12 cellular contexts compared by ENCODE assay signal in genomic region chr11:10122337-10123197, GRCh38.
DNase-seq lines count a peak whose midpoint lies in the region; ATAC-seq and TF ChIP-seq lines count a peak whose summit lies in the region.
"Had no signal": no experiment of that assay in that cellular context is flagged by ENCODE, and none has a peak within 500 bp of the region (broad histone marks: within the 10 kb centered on the region; RNA-seq: fewer than 3 reads in every experiment).

No MANE protein-coding gene starts in this region.

- TF ChIP-seq CTCF in Calu3 (IDR thresholded peaks at IDR 0.05; ENCODE audit: unreplicated experiment) = no peak
- no peak for TF ChIP-seq CTCF in cardiac fibroblast (IDR thresholded peaks at IDR 0.05; ENCODE audit: low read depth, low read length)

- intact Hi-C loops in Calu3 (cut with micrococcal nuclease; ENCODE audit: unreplicated experiment) = no loop called here

- no peaks in the 10 kb centered on the region for H3K9me3 Mint-ChIP-seq in Calu3 (ENCODE audit: low read depth, unreplicated experiment)
- H3K9me3 Mint-ChIP-seq in effector memory CD8-positive, alpha-beta T cell = no peaks in the 10 kb centered on the region

- TF ChIP-seq EP300 in Ishikawa (IDR thresholded peaks at IDR 0.05; ENCODE audit: borderline replicate concordance) = no peak

- H3K27ac Mint-ChIP-seq in Calu3 (ENCODE audit: unreplicated experiment) = peak overlapping the region; percentile 82
- peak overlapping the region in 1 of 2 donors; percentile 8 for H3K27ac Mint-ChIP-seq in effector memory CD8-positive, alpha-beta T cell
- H3K27ac Mint-ChIP-seq: activated naive CD8-positive, alpha-beta T cell had no signal

- no peak for TF ChIP-seq RAD21 in Ishikawa (IDR thresholded peaks at IDR 0.05; ENCODE audit: low read depth)

- no TSS peak for BruUV-seq in Calu3 (replicated peaks; lab: Mats Ljungman, UMichigan)

- peak overlapping the region; percentile 42 for H3K4me3 Mint-ChIP-seq in Calu3 (ENCODE audit: low read depth, unreplicated experiment)
- no peak overlapping the region for H3K4me3 Mint-ChIP-seq in effector memory CD8-positive, alpha-beta T cell
- H3K4me3 Mint-ChIP-seq: activated naive CD8-positive, alpha-beta T cell had no signal

- H3K27me3 Mint-ChIP-seq in Calu3 (ENCODE audit: unreplicated experiment) = no peaks in the 10 kb centered on the region
- no peaks in the 10 kb centered on the region for H3K27me3 Mint-ChIP-seq in effector memory CD8-positive, alpha-beta T cell
- H3K27me3 Mint-ChIP-seq: activated naive CD8-positive, alpha-beta T cell had no signal

- H3K4me3 ChIP-seq in cardiac fibroblast (replicated peaks in 1 of 2; ENCODE audit: low read depth in 2 of 2, low read length in 2 of 2) = no peak overlapping the region

- H3K36me3 Mint-ChIP-seq in Calu3 (ENCODE audit: insufficient read depth, unreplicated experiment) = no peaks in the 10 kb centered on the region
- H3K36me3 Mint-ChIP-seq in effector memory CD8-positive, alpha-beta T cell (ENCODE audit: insufficient read depth) = no peaks in the 10 kb centered on the region

- ATAC-seq in GM21723 (IDR thresholded peaks at IDR 0.05; ENCODE audit: unreplicated experiment) = no peak
- ATAC-seq in effector memory CD8-positive, alpha-beta T cell (replicated peaks) = no peak

- peaks cover 27% of the 10 kb centered on the region for H3K4me1 Mint-ChIP-seq in Calu3 (ENCODE audit: low read depth, unreplicated experiment)
- peaks cover 0 to 6% of the 10 kb centered on the region in 2 donors for H3K4me1 Mint-ChIP-seq in effector memory CD8-positive, alpha-beta T cell (ENCODE audit: low read depth in 2 of 2)

- DNase-seq in Calu3 = peak; percentile 39
- DNase-seq in cardiac fibroblast (ENCODE audit: low read depth in 2 of 2) = peak; percentile 36 to 67
- DNase-seq in non-pigmented ciliary epithelial cell (ENCODE audit: low read depth) = peak; percentile 34
- DNase-seq in ecto neural progenitor cell (ENCODE audit: low spot score) = no peak
- no peak for DNase-seq in NCI-H774 (lab: John Stamatoyannopoulos, UW)
- DNase-seq in effector memory CD8-positive, alpha-beta T cell = no peak
- DNase-seq: hippocampal formation; NCI-H187 treated with DMSO at 0.1 percent for 48 hours; stimulated activated CD8-positive, alpha-beta memory T cell treated with anti-CD3 and anti-CD28 coated beads, Interleukin-4, amount 100 ng/mL, for 48 hours had no signal

- CTCF ChIA-PET in Calu3 (lab: Charles Lee) = interaction anchor here (0.7 kb wide), 1 partner anchor 185 kb away, joined by 3 read pairs; no protein-coding TSS in a partner anchor

TF ChIP-seq in Ishikawa, 13 proteins besides CTCF, POLR2A, EP300 and RAD21:
- TF ChIP-seq TEAD4 (IDR thresholded peaks at IDR 0.05) (peak; percentile 70; the same call in 1 of the 2 replicates), CEBPB (IDR thresholded peaks at IDR 0.05) (no peak)

Comparison
In these comparisons a context has a peak if more than half of its experiments do, and no peak if none do; other contexts are left out.
1. DNase-seq: peak in Calu3 (single experiment), cardiac fibroblast (2 of 2) and non-pigmented ciliary epithelial cell (single experiment); none in ecto neural progenitor cell (single experiment), NCI-H774 (single experiment) and effector memory CD8-positive, alpha-beta T cell (0 of 3).